Comparison of ENCODE assay signal across 22 cellular contexts in the genomic region with DNA sequence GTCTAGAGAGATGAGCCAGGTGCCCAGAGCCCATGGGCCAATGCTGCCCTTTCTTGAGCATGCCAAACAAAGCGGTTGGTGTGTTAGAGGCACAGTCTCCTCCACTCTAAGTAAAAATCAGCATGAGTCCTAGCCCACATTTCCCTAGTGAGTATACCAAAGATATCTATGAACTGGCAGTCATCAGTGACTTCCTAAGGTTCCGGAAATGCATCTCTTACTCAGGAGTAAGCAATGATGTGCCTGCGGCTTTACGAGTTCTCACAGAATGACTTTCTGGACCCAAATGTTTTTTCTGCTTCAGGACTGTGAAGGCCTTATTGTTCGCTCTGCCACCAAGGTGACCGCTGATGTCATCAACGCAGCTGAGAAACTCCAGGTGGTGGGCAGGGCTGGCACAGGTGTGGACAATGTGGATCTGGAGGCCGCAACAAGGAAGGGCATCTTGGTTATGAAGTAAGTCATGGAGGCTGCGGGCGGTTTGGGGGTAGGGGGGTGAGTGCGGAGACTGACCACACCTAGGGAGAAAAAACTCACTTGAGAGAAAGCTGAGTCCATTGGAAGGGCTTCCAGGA. TPM values are rescaled to one million over a fixed set of nuclear protein-coding genes. Genes with fewer than 3 reads are reported as not detected.
DNase-seq lines count a peak whose midpoint lies in the region; ATAC-seq and TF ChIP-seq lines count a peak whose summit lies in the region.
"Had no signal": no experiment of that assay in that cellular context is flagged by ENCODE, and none has a peak within 500 bp of the region (broad histone marks: within the 10 kb centered on the region; RNA-seq: fewer than 3 reads in every experiment).

No MANE protein-coding gene starts in this region.

- H3K14ac ChIP-seq in trophoblast cell (ENCODE audit: low read length), result no peak overlapping the region

- TF ChIP-seq CTCF in endodermal cell (conservative IDR thresholded peaks at IDR 0.05), result no peak
- no peak for TF ChIP-seq CTCF in activated CD8-positive, alpha-beta T cell treated with anti-CD3 and anti-CD28 coated beads for 36 hours (IDR thresholded peaks at IDR 0.05)

- H4K91ac ChIP-seq in trophoblast cell (ENCODE audit: low read depth, low read length), result no peak overlapping the region

- POLR2A ChIA-PET in activated CD8-positive, alpha-beta T cell treated with anti-CD3 and anti-CD28 coated beads for 36 hours (lab: Charles Lee), result interaction anchor here (0.6 to 1.1 kb wide), 2 partner anchors 10 kb away, joined by 3 to 6 read pairs; no protein-coding TSS in a partner anchor

- no peak overlapping the region for H3K9ac ChIP-seq in endodermal cell (ENCODE audit: extremely low read depth, low read length, poor library complexity, severe bottlenecking)
- H3K9ac ChIP-seq in trophoblast cell (ENCODE audit: low read length), result no peak overlapping the region

- H3K4me1 ChIP-seq in endodermal cell (ENCODE audit: control insufficient read depth, insufficient read depth, low read length) (no peaks in the 10 kb centered on the region), trophoblast cell (ENCODE audit: control insufficient read depth in 1 of 2, insufficient read depth in 2 of 2, low read length in 2 of 2) (peaks cover 16 to 33% of the 10 kb centered on the region in 2 experiments)
- H3K4me1 ChIP-seq: SJSA1 had no signal

- no peak overlapping the region for H3K4me2 ChIP-seq in trophoblast cell (ENCODE audit: low read length)
- H3K4me2 ChIP-seq: PC-9 had no signal

- no peak overlapping the region for H4K8ac ChIP-seq in trophoblast cell (ENCODE audit: low read depth, low read length)

- WGBS in endodermal cell (ENCODE audit: insufficient coverage in 1 of 2, insufficient read length in 1 of 2), 2 experiments, result 88 to 94% methylated on average over 9 to 11 of the region's 11 CpGs
- WGBS in trophoblast cell (ENCODE audit: extremely low coverage, insufficient coverage, insufficient read length), result no CpG with 5 or more reads among the region's 11 CpGs

- no peak overlapping the region for H2AK5ac ChIP-seq in trophoblast cell (ENCODE audit: low read length)

- no peaks in the 10 kb centered on the region for H3K27me3 Mint-ChIP-seq in endodermal cell (ENCODE audit: insufficient read depth)
- no peaks in the 10 kb centered on the region for H3K27me3 Mint-ChIP-seq in activated CD8-positive, alpha-beta T cell treated with anti-CD3 and anti-CD28 coated beads for 36 hours

- CTCF ChIA-PET in activated CD8-positive, alpha-beta T cell treated with anti-CD3 and anti-CD28 coated beads for 36 hours (lab: Charles Lee), result interaction anchor here (1.0 kb wide), 1 partner anchor 46 kb away, joined by 3 read pairs; no protein-coding TSS in a partner anchor

- no peak overlapping the region for H2BK12ac ChIP-seq in trophoblast cell (ENCODE audit: low read length)

- H3K9me3 Mint-ChIP-seq in endodermal cell, result no peaks in the 10 kb centered on the region
- H3K9me3 Mint-ChIP-seq in activated CD8-positive, alpha-beta T cell treated with anti-CD3 and anti-CD28 coated beads for 36 hours, result no peaks in the 10 kb centered on the region

- no peak overlapping the region for H4K12ac ChIP-seq in trophoblast cell (ENCODE audit: low read depth, low read length)

- no peak for ATAC-seq in activated CD8-positive, alpha-beta T cell treated with anti-CD3 and anti-CD28 coated beads for 36 hours
- no peak for ATAC-seq in HG02970 (IDR thresholded peaks at IDR 0.05; ENCODE audit: low FRiP score, unreplicated experiment)
- ATAC-seq: GM12878 had no signal

- intact Hi-C loops in activated CD8-positive, alpha-beta T cell treated with anti-CD3 and anti-CD28 coated beads for 36 hours (cut with micrococcal nuclease), result no loop called here

- peaks cover 57% of the 10 kb centered on the region for H3K36me3 Mint-ChIP-seq in endodermal cell (ENCODE audit: low read depth)
- peaks cover 65% of the 10 kb centered on the region for H3K36me3 Mint-ChIP-seq in activated CD8-positive, alpha-beta T cell treated with anti-CD3 and anti-CD28 coated beads for 36 hours (ENCODE audit: low read depth)
- H3K36me3 Mint-ChIP-seq: CD4-positive, CD25-positive, alpha-beta regulatory T cell had no signal

- H2BK5ac ChIP-seq in trophoblast cell (ENCODE audit: low read depth, low read length, poor library complexity), result peak overlapping the region; percentile 12

- H2BK120ac ChIP-seq in trophoblast cell (ENCODE audit: insufficient read depth, low read length, poor library complexity), result no peak overlapping the region

- H3K27me3 ChIP-seq in endodermal cell (ENCODE audit: control insufficient read depth, insufficient read depth, low read length, poor library complexity, severe bottlenecking) (no peaks in the 10 kb centered on the region), trophoblast cell (ENCODE audit: insufficient read depth, low read length) (no peaks in the 10 kb centered on the region)
- H3K27me3 ChIP-seq: SJSA1 had no signal

- H3K18ac ChIP-seq in trophoblast cell (ENCODE audit: low read length), result peak overlapping the region; percentile 11

- H3K4me3 Mint-ChIP-seq in endodermal cell, result no peak overlapping the region
- H3K4me3 Mint-ChIP-seq in activated CD8-positive, alpha-beta T cell treated with anti-CD3 and anti-CD28 coated beads for 36 hours, result no peak overlapping the region
- H3K4me3 Mint-ChIP-seq: CD4-positive, CD25-positive, alpha-beta regulatory T cell had no signal

- DNase-seq in ELR (ENCODE audit: low read depth), result peak; percentile 68
- peak; percentile 20 for DNase-seq in M059J (ENCODE audit: low read depth)
- peak; percentile 40 for DNase-seq in endodermal cell
- peak; percentile 19 to 65 for DNase-seq in trophoblast cell
- DNase-seq in mucosa of gallbladder (ENCODE audit: low spot score), result no peak
- DNase-seq in activated CD8-positive, alpha-beta T cell treated with anti-CD3 and anti-CD28 coated beads for 36 hours, result no peak
- DNase-seq: Caco-2; CD4-positive, CD25-positive, alpha-beta regulatory T cell; IMR-90; Karpas-422; MM.1S; NCI-H1092; NCI-H1436 treated with DMSO at 0.1 percent for 48 hours; NCI-H2029; NCI-H345; NCI-H526; PC-9 had no signal

- H3K79me2 ChIP-seq in trophoblast cell (ENCODE audit: control insufficient read depth, insufficient read depth, low read length, poor library complexity), result peaks cover 2% of the 10 kb centered on the region

- H3K27ac ChIP-seq in endodermal cell (ENCODE audit: low read depth, low read length) (no peak overlapping the region), trophoblast cell (ENCODE audit: low read depth, low read length) (no peak overlapping the region)
- H3K27ac ChIP-seq: HL-60, PC-9, SJSA1 had no signal

- peaks cover 17% of the 10 kb centered on the region for H3K4me1 Mint-ChIP-seq in endodermal cell
- peaks cover 18% of the 10 kb centered on the region for H3K4me1 Mint-ChIP-seq in activated CD8-positive, alpha-beta T cell treated with anti-CD3 and anti-CD28 coated beads for 36 hours (ENCODE audit: low read depth)
- H3K4me1 Mint-ChIP-seq: CD4-positive, CD25-positive, alpha-beta regulatory T cell had no signal

- H3K9me3 ChIP-seq in endodermal cell (ENCODE audit: control insufficient read depth, low read length), result no peaks in the 10 kb centered on the region
- H3K9me3 ChIP-seq in trophoblast cell (ENCODE audit: insufficient read depth, low read depth, low read length), result no peaks in the 10 kb centered on the region
- H3K9me3 ChIP-seq: Caco-2, SJSA1 had no signal

- H3K23ac ChIP-seq in trophoblast cell (ENCODE audit: low read length), result no peak overlapping the region

- no peaks in the 10 kb centered on the region for H3K79me1 ChIP-seq in trophoblast cell (ENCODE audit: low read length)

- H3K36me3 ChIP-seq in endodermal cell (ENCODE audit: control insufficient read depth, insufficient read depth, low read length) (peaks cover 61% of the 10 kb centered on the region), trophoblast cell (ENCODE audit: control insufficient read depth in 1 of 2, insufficient read depth in 2 of 2, low read length in 2 of 2) (peaks cover 14 to 38% of the 10 kb centered on the region in 2 experiments)
- H3K36me3 ChIP-seq: SJSA1 had no signal

- H3K4ac ChIP-seq in trophoblast cell (ENCODE audit: low read depth, low read length), result no peak overlapping the region

- H3K4me3 ChIP-seq in endodermal cell (ENCODE audit: low read length) (no peak overlapping the region), trophoblast cell (ENCODE audit: low read depth, low read length) (no peak overlapping the region)
- H3K4me3 ChIP-seq: GM12878, PC-9, SJSA1 had no signal

- no peak overlapping the region for H2AFZ ChIP-seq in trophoblast cell (ENCODE audit: insufficient read depth, low read length, poor library complexity)
- H2AFZ ChIP-seq: PC-9 had no signal

- peak overlapping the region; percentile 45 for H3K27ac Mint-ChIP-seq in endodermal cell
- no peak overlapping the region for H3K27ac Mint-ChIP-seq in activated CD8-positive, alpha-beta T cell treated with anti-CD3 and anti-CD28 coated beads for 36 hours
- H3K27ac Mint-ChIP-seq: CD4-positive, CD25-positive, alpha-beta regulatory T cell had no signal

RNA-seq across cellular contexts. Expression of a gene that starts 9.2 kb away (rescaled TPM):
- 35.5 and 52.1 TPM in 2 replicates for total RNA-seq in M059J (2014; rRNA removed; shearing (Covaris generic))
- total RNA-seq in endodermal cell (100 to 1,000 TPM; 156 to 176 TPM), mucosa of gallbladder (12.8 TPM)
- polyA plus RNA-seq in endodermal cell (2013, experiment 1 of 2), result 234 TPM
- 177 TPM for polyA plus RNA-seq in endodermal cell (2013, experiment 2 of 2)
- 111 and 114 TPM in 2 replicates for polyA plus RNA-seq in trophoblast cell (2013)
- 100 to 1,000 TPM; 307 to 322 TPM for total RNA-seq in activated CD8-positive, alpha-beta T cell treated with anti-CD3 and anti-CD28 coated beads for 36 hours

RNA-seq across cellular contexts. Expression of a gene that starts 47.8 kb away (rescaled TPM):
- total RNA-seq in M059J (2014; rRNA removed; shearing (Covaris generic)), result not detected in 2 replicates
- not detected for total RNA-seq in endodermal cell
- 0.64 TPM for polyA plus RNA-seq in endodermal cell (2013, experiment 1 of 2)
- 0.91 TPM for polyA plus RNA-seq in endodermal cell (2013, experiment 2 of 2)
- polyA plus RNA-seq in trophoblast cell (2013), result 0.07 TPM in 1 of 2 replicates, not detected in the other
- 22.1 TPM for total RNA-seq in mucosa of gallbladder
- total RNA-seq in activated CD8-positive, alpha-beta T cell treated with anti-CD3 and anti-CD28 coated beads for 36 hours, result not detected
- total RNA-seq: CD4-positive, CD25-positive, alpha-beta regulatory T cell; HT1080; IMR-90; PC-9; SJSA1 had no signal
- polyA plus RNA-seq: CD4-positive, CD25-positive, alpha-beta regulatory T cell; GM12878; IMR-90 had no signal

Comparison
In these comparisons a context has a peak if more than half of its experiments do, and no peak if none do; other contexts are left out.
1. DNase-seq: peak in ELR (single experiment), M059J (single experiment), endodermal cell (single experiment) and trophoblast cell (2 of 2); none in mucosa of gallbladder (single experiment) and activated CD8-positive, alpha-beta T cell treated with anti-CD3 and anti-CD28 coated beads for 36 hours (single experiment).
2. RNA of a gene that starts 47.8 kb away (total RNA-seq): 22.1 TPM in mucosa of gallbladder (single experiment); not detected in endodermal cell, not detected in M059J and not detected in activated CD8-positive, alpha-beta T cell treated with anti-CD3 and anti-CD28 coated beads for 36 hours; every median in the first group is over 10 times any median in the second.